Comparison of ENCODE assay signal across 9 cellular contexts in genomic region chr15:60389261-60390077, GRCh38. TPM values are rescaled to one million over a fixed set of nuclear protein-coding genes. Genes with fewer than 3 reads are reported as not detected.
DNase-seq lines count a peak whose midpoint lies in the region; ATAC-seq and TF ChIP-seq lines count a peak whose summit lies in the region.
"Had no signal": no experiment of that assay in that cellular context is flagged by ENCODE, and none has a peak within 500 bp of the region (broad histone marks: within the 10 kb centered on the region; RNA-seq: fewer than 3 reads in every experiment).

No MANE protein-coding gene starts in this region.

- no peak overlapping the region for H2BK120ac ChIP-seq in trophoblast cell (ENCODE audit: insufficient read depth, low read length, poor library complexity)
- no peak overlapping the region for H2BK120ac ChIP-seq in H9 (ENCODE audit: low read depth, low read length, poor library complexity, severe bottlenecking)

- no peaks in the 10 kb centered on the region for H4K20me1 ChIP-seq in H9 (ENCODE audit: control insufficient read depth, insufficient read depth, insufficient read length)

- H2BK5ac ChIP-seq in trophoblast cell (ENCODE audit: low read depth, low read length, poor library complexity) (no peak overlapping the region), H9 (ENCODE audit: insufficient read length, low read length) (no peak overlapping the region)

- no peak overlapping the region for H4K5ac ChIP-seq in H9 (ENCODE audit: insufficient read length, low read depth, low read length)

- H3K36me3 Mint-ChIP-seq in H9 (ENCODE audit: insufficient read depth in 1 of 3, low read depth in 3 of 3), result peaks cover 0 to 3% (median 3%) of the 10 kb centered on the region in 3 experiments; a peak in 1 of 7 replicates

- no peaks in the 10 kb centered on the region for H3K23me2 ChIP-seq in H9 (ENCODE audit: insufficient read length, low read depth, low read length, poor library complexity, severe bottlenecking)

- H3K27me3 Mint-ChIP-seq in H9 (ENCODE audit: low read depth), result peaks cover 4% of the 10 kb centered on the region
- H3K27me3 Mint-ChIP-seq: activated B cell treated with CpG ODN at 0.5 μM for 24 hours had no signal

- H3K9ac ChIP-seq in trophoblast cell (ENCODE audit: low read length) (no peak overlapping the region), H9 (ENCODE audit: extremely low read depth, insufficient read length, low read length) (no peak overlapping the region)

- intact Hi-C loops in ascending aorta (cut with DNase I), result loop anchor here (2.0 kb wide), 1 partner anchor 55 kb away; no protein-coding TSS in a partner anchor

- H2AK5ac ChIP-seq in trophoblast cell (ENCODE audit: low read length), result no peak overlapping the region
- no peak overlapping the region for H2AK5ac ChIP-seq in H9 (ENCODE audit: insufficient read length, low read length)

- no peak overlapping the region for H2BK20ac ChIP-seq in H9 (ENCODE audit: low read depth, low read length, poor library complexity, severe bottlenecking)

- H3K36me3 ChIP-seq in ascending aorta (no peaks in the 10 kb centered on the region), trophoblast cell (ENCODE audit: control insufficient read depth in 1 of 2, insufficient read depth in 2 of 2, low read length in 2 of 2) (peaks cover 5 to 35% of the 10 kb centered on the region in 2 experiments)

- H3K4me2 ChIP-seq in trophoblast cell (ENCODE audit: low read length) (no peak overlapping the region), H9 (ENCODE audit: insufficient read depth, insufficient read length, low read length) (no peak overlapping the region)

- H3K9me3 Mint-ChIP-seq in H9, result no peaks in the 10 kb centered on the region; a peak in 1 of 5 replicates
- H3K9me3 Mint-ChIP-seq: activated B cell treated with CpG ODN at 0.5 μM for 24 hours had no signal

- H2AFZ ChIP-seq in trophoblast cell (ENCODE audit: insufficient read depth, low read length, poor library complexity) (no peak overlapping the region), H9 (ENCODE audit: low read length) (no peak overlapping the region)

- DNase-seq in ascending aorta (ENCODE audit: low spot score in 2 of 2) (no peak), trophoblast cell (no peak), DMS79 treated with DMSO at 0.1 percent for 48 hours (lab: John Stamatoyannopoulos, UW) (no peak), H9 (no peak), NCI-H146 (lab: John Stamatoyannopoulos, UW) (no peak), NCI-H226 (no peak)
- DNase-seq: activated B cell treated with CpG ODN at 0.5 μM for 24 hours had no signal

- H3K4me1 ChIP-seq in ascending aorta (peaks cover 13 to 86% of the 10 kb centered on the region in 2 donors), trophoblast cell (ENCODE audit: control insufficient read depth in 1 of 2, insufficient read depth in 2 of 2, low read length in 2 of 2) (peaks cover 21 to 34% of the 10 kb centered on the region in 2 experiments), H9 (ENCODE audit: insufficient read depth, low read length) (peaks cover 12% of the 10 kb centered on the region; the same call in 1 of the 2 replicates)

- H3K27me3 ChIP-seq in ascending aorta (no peaks in the 10 kb centered on the region), trophoblast cell (ENCODE audit: insufficient read depth, low read length) (no peaks in the 10 kb centered on the region), H9 (ENCODE audit: insufficient read depth, low read length) (no peaks in the 10 kb centered on the region)

- H3K18ac ChIP-seq in trophoblast cell (ENCODE audit: low read length) (no peak overlapping the region), H9 (ENCODE audit: insufficient read length, low read depth, low read length) (no peak overlapping the region)

- H3K79me2 ChIP-seq in trophoblast cell (ENCODE audit: control insufficient read depth, insufficient read depth, low read length, poor library complexity), result peaks cover 36% of the 10 kb centered on the region
- H3K79me2 ChIP-seq in H9 (ENCODE audit: insufficient read depth, low read length), result peaks cover 6% of the 10 kb centered on the region; the same call in 1 of the 2 replicates

- no peak overlapping the region for H3T11ph ChIP-seq in H9 (ENCODE audit: low read length)

- peak overlapping the region; percentile 11 to 42 for H3K4me3 ChIP-seq in ascending aorta
- no peak overlapping the region for H3K4me3 ChIP-seq in trophoblast cell (ENCODE audit: low read depth, low read length)

- no peaks in the 10 kb centered on the region for H3K9me3 ChIP-seq in ascending aorta
- no peaks in the 10 kb centered on the region for H3K9me3 ChIP-seq in trophoblast cell (ENCODE audit: insufficient read depth, low read depth, low read length)
- no peaks in the 10 kb centered on the region for H3K9me3 ChIP-seq in H9 (ENCODE audit: control insufficient read depth, low read depth, low read length)

- TF ChIP-seq CTCF in ascending aorta (IDR thresholded peaks at IDR 0.05) (no peak), H9 (conservative IDR thresholded peaks at IDR 0.05) (no peak)

- no peak overlapping the region for H3K4me3 Mint-ChIP-seq in H9
- H3K4me3 Mint-ChIP-seq: activated B cell treated with CpG ODN at 0.5 μM for 24 hours had no signal

- H4K12ac ChIP-seq in trophoblast cell (ENCODE audit: low read depth, low read length), result no peak overlapping the region

- WGBS in trophoblast cell (ENCODE audit: extremely low coverage, insufficient coverage, insufficient read length), result no CpG with 5 or more reads among the region's 8 CpGs
- WGBS in H9 (ENCODE audit: extremely low coverage, insufficient read length, low lambda C conversion rate), result no CpG with 5 or more reads among the region's 8 CpGs

- no peak overlapping the region for H3K27ac Mint-ChIP-seq in H9
- H3K27ac Mint-ChIP-seq: activated B cell treated with CpG ODN at 0.5 μM for 24 hours had no signal

- H3K27ac ChIP-seq in ascending aorta (peak overlapping the region; percentile 46 to 99), trophoblast cell (ENCODE audit: low read depth, low read length) (no peak overlapping the region), H9 (ENCODE audit: insufficient read length, low read depth, low read length) (no peak overlapping the region)

- H3K4ac ChIP-seq in trophoblast cell (ENCODE audit: low read depth, low read length) (peak overlapping the region; percentile 98), H9 (ENCODE audit: low read depth, low read length) (no peak overlapping the region)

- H3K4me1 Mint-ChIP-seq in H9, result peaks cover 35 to 36% of the 10 kb centered on the region in 2 experiments

- H3K23ac ChIP-seq in trophoblast cell (ENCODE audit: low read length) (no peak overlapping the region), H9 (ENCODE audit: insufficient read length, low read depth, low read length) (no peak overlapping the region)

- H4K8ac ChIP-seq in trophoblast cell (ENCODE audit: low read depth, low read length) (no peak overlapping the region), H9 (replicated peaks; ENCODE audit: insufficient read length, low read depth, low read length) (no peak overlapping the region)

- ATAC-seq in GM19372 (IDR thresholded peaks at IDR 0.05; ENCODE audit: low read depth, unreplicated experiment) (peak; percentile 70), HG03342 (IDR thresholded peaks at IDR 0.05; ENCODE audit: unreplicated experiment) (peak; percentile 53)

- no peak overlapping the region for H2BK15ac ChIP-seq in H9 (ENCODE audit: low read depth, low read length)

- peaks cover 9% of the 10 kb centered on the region for H3K79me1 ChIP-seq in trophoblast cell (ENCODE audit: low read length)
- H3K79me1 ChIP-seq in H9 (ENCODE audit: insufficient read depth, low read depth, low read length, poor library complexity, severe bottlenecking), result no peaks in the 10 kb centered on the region

- H4K91ac ChIP-seq in trophoblast cell (ENCODE audit: low read depth, low read length), result no peak overlapping the region
- no peak overlapping the region for H4K91ac ChIP-seq in H9 (ENCODE audit: insufficient read length, low read depth, low read length)

- H3K14ac ChIP-seq in trophoblast cell (ENCODE audit: low read length), result no peak overlapping the region
- H3K14ac ChIP-seq in H9 (ENCODE audit: insufficient read depth, low read length), result no peak overlapping the region

- H3K56ac ChIP-seq in H9 (ENCODE audit: insufficient read length, low read depth, low read length), result no peak overlapping the region

- H2BK12ac ChIP-seq in trophoblast cell (ENCODE audit: low read length) (no peak overlapping the region), H9 (ENCODE audit: insufficient read length, low read depth, low read length) (no peak overlapping the region)

RNA-seq across cellular contexts. Expression of gene ANXA2, which starts 8.3 kb away (rescaled TPM):
- total RNA-seq in ascending aorta (730 TPM), H9 (2021) (126 and 127 TPM in 2 replicates)
- 2,156 and 2,172 TPM in 2 replicates for polyA plus RNA-seq in trophoblast cell (2013)

Comparison
In these comparisons a context has a peak if more than half of its experiments do, and no peak if none do; other contexts are left out.
1. H3K27ac ChIP-seq: peak in ascending aorta (2 of 2); none in trophoblast cell (single experiment) and H9 (single experiment).